9 cellular contexts compared by ENCODE assay signal in the genomic region with DNA sequence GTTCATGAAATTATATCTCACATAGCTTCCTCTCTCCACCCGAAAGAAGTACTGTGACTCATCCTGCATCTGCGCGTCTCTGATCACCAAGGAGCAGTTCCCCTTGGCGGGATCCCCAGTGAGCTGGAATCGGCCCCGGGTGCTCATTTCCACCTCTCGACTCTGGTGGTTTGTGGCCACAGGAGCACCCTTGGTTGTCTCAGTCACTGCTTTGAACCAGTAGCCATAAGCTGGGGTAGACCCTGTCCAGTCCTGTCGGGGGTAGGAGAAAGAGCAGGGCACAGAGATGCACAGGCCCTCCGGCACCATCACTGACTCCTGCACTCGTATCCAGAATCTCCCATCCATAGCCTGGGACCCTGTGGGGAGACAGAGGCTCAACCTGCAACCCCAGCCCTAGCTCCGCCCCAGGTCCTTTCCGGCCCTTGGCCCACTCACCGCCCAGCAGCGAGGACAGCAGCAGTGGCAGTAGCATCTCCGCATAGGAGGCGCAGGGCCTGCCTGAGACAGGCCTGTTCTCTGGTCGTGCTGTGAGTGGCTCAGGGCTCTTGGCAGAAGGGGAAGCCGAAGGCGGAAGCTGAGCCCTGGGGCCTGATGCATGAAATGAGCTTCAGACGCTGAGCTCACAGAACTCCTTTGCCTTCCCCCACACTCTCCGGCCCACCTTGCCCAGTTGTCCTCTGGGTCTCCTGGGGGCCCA. TPM values are rescaled to one million over a fixed set of nuclear protein-coding genes. Genes with fewer than 3 reads are reported as not detected.
A peak's percentile ranks its signal among the peaks of the same experiment; 100 is the strongest.
DNase-seq lines count a peak whose midpoint lies in the region; ATAC-seq and TF ChIP-seq lines count a peak whose summit lies in the region.
"Had no signal": no experiment of that assay in that cellular context is flagged by ENCODE, and none has a peak within 500 bp of the region (broad histone marks: within the 10 kb centered on the region; RNA-seq: fewer than 3 reads in every experiment).

A gene with protein sequence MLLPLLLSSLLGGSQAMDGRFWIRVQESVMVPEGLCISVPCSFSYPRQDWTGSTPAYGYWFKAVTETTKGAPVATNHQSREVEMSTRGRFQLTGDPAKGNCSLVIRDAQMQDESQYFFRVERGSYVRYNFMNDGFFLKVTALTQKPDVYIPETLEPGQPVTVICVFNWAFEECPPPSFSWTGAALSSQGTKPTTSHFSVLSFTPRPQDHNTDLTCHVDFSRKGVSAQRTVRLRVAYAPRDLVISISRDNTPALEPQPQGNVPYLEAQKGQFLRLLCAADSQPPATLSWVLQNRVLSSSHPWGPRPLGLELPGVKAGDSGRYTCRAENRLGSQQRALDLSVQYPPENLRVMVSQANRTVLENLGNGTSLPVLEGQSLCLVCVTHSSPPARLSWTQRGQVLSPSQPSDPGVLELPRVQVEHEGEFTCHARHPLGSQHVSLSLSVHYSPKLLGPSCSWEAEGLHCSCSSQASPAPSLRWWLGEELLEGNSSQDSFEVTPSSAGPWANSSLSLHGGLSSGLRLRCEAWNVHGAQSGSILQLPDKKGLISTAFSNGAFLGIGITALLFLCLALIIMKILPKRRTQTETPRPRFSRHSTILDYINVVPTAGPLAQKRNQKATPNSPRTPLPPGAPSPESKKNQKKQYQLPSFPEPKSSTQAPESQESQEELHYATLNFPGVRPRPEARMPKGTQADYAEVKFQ (minus strand): TSS at position 536 of the 700 bp plus-strand sequence. CDS start 61 bp downstream, at position 475.

- ATAC-seq in GM21526 (IDR thresholded peaks at IDR 0.05; ENCODE audit: low FRiP score, unreplicated experiment) (peak; percentile 60), esophagus mucosa (peak; percentile 44), GM21528 (IDR thresholded peaks at IDR 0.05; ENCODE audit: low FRiP score, unreplicated experiment) (no peak)
- ATAC-seq: psoas muscle had no signal

- no peak for TF ChIP-seq CTCF in GM10266 (IDR thresholded peaks at IDR 0.05; ENCODE audit: control insufficient read depth, insufficient read depth, low read depth, missing control alignments)

- peak within 1 kb of the TSS; percentile 51 for H3K27ac ChIP-seq in substantia nigra (ENCODE audit: low read depth, low read length, poor library complexity, severe bottlenecking)
- H3K27ac ChIP-seq: psoas muscle had no signal

- DNase-seq in GM10266 (ENCODE audit: extremely low spot score) (peak; percentile 68), NOMO-1 treated with DMSO at 0.1 percent for 48 hours (lab: John Stamatoyannopoulos, UW; ENCODE audit: unreplicated experiment) (peak; percentile 89), substantia nigra (lab: John Stamatoyannopoulos, UW) (peak in 26 of 49 donors; percentile 5 to 58 (median 26)), COLO829 (ENCODE audit: low spot score) (no peak), DMS153 treated with DMSO at 0.1 percent for 48 hours (lab: John Stamatoyannopoulos, UW; ENCODE audit: unreplicated experiment) (no peak)

RNA-seq across cellular contexts. Expression of the gene that starts here (rescaled TPM):
- total RNA-seq in esophagus mucosa, result 2.0 TPM

Comparison
In these comparisons a context has a peak if more than half of its experiments do, and no peak if none do; other contexts are left out.
1. DNase-seq: peak in GM10266 (single experiment), NOMO-1 treated with DMSO at 0.1 percent for 48 hours (single experiment) and substantia nigra (26 of 49); none in COLO829 (single experiment) and DMS153 treated with DMSO at 0.1 percent for 48 hours (single experiment).